27 cellular contexts compared by ENCODE assay signal in genomic region chr17:53316073-53316472, GRCh38.
"Had no signal": no experiment of that assay in that cellular context is flagged by ENCODE, and none has a peak within 500 bp of the region (broad histone marks: within the 10 kb centered on the region; RNA-seq: fewer than 3 reads in every experiment).

No MANE protein-coding gene starts in this region.

- H3K36me3 ChIP-seq: colonic mucosa, esophagus muscularis mucosa, esophagus squamous epithelium, gastrocnemius medialis, gastroesophageal sphincter, heart left ventricle, heart right ventricle had no signal

- H3K27me3 ChIP-seq: colonic mucosa, dorsolateral prefrontal cortex, esophagus muscularis mucosa, esophagus squamous epithelium, foreskin keratinocyte, gastrocnemius medialis, gastroesophageal sphincter, heart left ventricle, heart right ventricle had no signal

- H3K4me1 Mint-ChIP-seq: endodermal cell had no signal

- H3K9me3 Mint-ChIP-seq: dendritic cell treated with granulocyte-macrophage colony-stimulating factor and Interleukin-4, amounts not matched to agents 40 ng/mL and 50 ng/mL, for 4 days had no signal

- DNase-seq: colonic mucosa; cortex of kidney; dermis blood vessel endothelial cell; dorsolateral prefrontal cortex; effector CD4-positive, alpha-beta T cell; effector CD8-positive, alpha-beta T cell; effector memory CD4-positive, alpha-beta T cell; effector memory CD8-positive, alpha-beta T cell; endodermal cell; erythroblast; esophagus squamous epithelium; foreskin fibroblast; foreskin keratinocyte; foreskin melanocyte; gastrocnemius medialis; head of caudate nucleus; heart left ventricle; heart right ventricle had no signal

- H3K4me1 ChIP-seq: colonic mucosa, esophagus muscularis mucosa, esophagus squamous epithelium, foreskin keratinocyte, gastrocnemius medialis, gastroesophageal sphincter, heart left ventricle, heart right ventricle had no signal

- FAIRE-seq: colon, endometrium, endothelial cell of umbilical vein, frontal cortex had no signal

- H3K27ac Mint-ChIP-seq: dendritic cell treated with granulocyte-macrophage colony-stimulating factor and Interleukin-4, amounts not matched to agents 40 ng/mL and 50 ng/mL, for 4 days; effector memory CD8-positive, alpha-beta T cell; endodermal cell had no signal

- H3K27me3 Mint-ChIP-seq: dendritic cell treated with granulocyte-macrophage colony-stimulating factor and Interleukin-4, amounts not matched to agents 40 ng/mL and 50 ng/mL, for 4 days; effector memory CD8-positive, alpha-beta T cell had no signal

- H3K4me3 Mint-ChIP-seq: dendritic cell treated with granulocyte-macrophage colony-stimulating factor and Interleukin-4, amounts not matched to agents 40 ng/mL and 50 ng/mL, for 4 days; effector memory CD8-positive, alpha-beta T cell; endodermal cell had no signal

- H3K27ac ChIP-seq: colonic mucosa, coronary artery, dorsolateral prefrontal cortex, epithelial cell of prostate, esophagus muscularis mucosa, esophagus squamous epithelium, foreskin keratinocyte, gastrocnemius medialis, gastroesophageal sphincter, heart left ventricle, heart right ventricle had no signal

- H3K4me3 ChIP-seq: colonic mucosa, coronary artery, dorsolateral prefrontal cortex, esophagus muscularis mucosa, esophagus squamous epithelium, gastrocnemius medialis, gastroesophageal sphincter, heart left ventricle, heart right ventricle had no signal

- H3K9me3 ChIP-seq: colonic mucosa, esophagus squamous epithelium, gastrocnemius medialis had no signal
